ENCODE assay signal across 14 cellular contexts in genomic region chr1:245686446-245687030, GRCh38.
DNase-seq lines count a peak whose midpoint lies in the region; ATAC-seq and TF ChIP-seq lines count a peak whose summit lies in the region.
"Had no signal": no experiment of that assay in that cellular context is flagged by ENCODE, and none has a peak within 500 bp of the region (broad histone marks: within the 10 kb centered on the region; RNA-seq: fewer than 3 reads in every experiment).

No MANE protein-coding gene starts in this region.

- H3K79me2 ChIP-seq in Karpas-422 (ENCODE audit: low read length), result no peaks in the 10 kb centered on the region

- H3K27ac Mint-ChIP-seq in endodermal cell, result no peak overlapping the region
- H3K27ac Mint-ChIP-seq: CD4-positive, alpha-beta memory T cell; GM23338 had no signal

- H3K9ac ChIP-seq in Karpas-422 (ENCODE audit: low read length), result peak overlapping the region; percentile 39
- no peak overlapping the region for H3K9ac ChIP-seq in endodermal cell (ENCODE audit: extremely low read depth, low read length, poor library complexity, severe bottlenecking)

- no peak overlapping the region for H3K4me3 ChIP-seq in Karpas-422 (ENCODE audit: low read length)
- H3K4me3 ChIP-seq in endodermal cell (ENCODE audit: low read length), result no peak overlapping the region
- no peak overlapping the region for H3K4me3 ChIP-seq in stomach
- H3K4me3 ChIP-seq: A549, GM23338 had no signal

- no peak for ATAC-seq in GM19395 (IDR thresholded peaks at IDR 0.05; ENCODE audit: unreplicated experiment)
- ATAC-seq: A549 had no signal

- H3K27me3 Mint-ChIP-seq in endodermal cell (ENCODE audit: insufficient read depth), result peaks cover 33% of the 10 kb centered on the region
- H3K27me3 Mint-ChIP-seq: CD4-positive, alpha-beta memory T cell had no signal

- TF ChIP-seq CTCF in endodermal cell (conservative IDR thresholded peaks at IDR 0.05), result no peak
- no peak for TF ChIP-seq CTCF in stomach (IDR thresholded peaks at IDR 0.05)

- no peak overlapping the region for H2AFZ ChIP-seq in Karpas-422 (ENCODE audit: low read length)
- H2AFZ ChIP-seq: GM23338 had no signal

- H3K27me3 ChIP-seq in Karpas-422 (ENCODE audit: low read length), result no peaks in the 10 kb centered on the region
- no peaks in the 10 kb centered on the region for H3K27me3 ChIP-seq in endodermal cell (ENCODE audit: control insufficient read depth, insufficient read depth, low read length, poor library complexity, severe bottlenecking)
- peaks cover 0 to 11% (median 0%) of the 10 kb centered on the region in 3 donors for H3K27me3 ChIP-seq in stomach
- H3K27me3 ChIP-seq: BE2C had no signal

- no peaks in the 10 kb centered on the region for H3K9me3 Mint-ChIP-seq in endodermal cell
- H3K9me3 Mint-ChIP-seq: GM23338 had no signal

- H3K4me2 ChIP-seq in Karpas-422 (ENCODE audit: low read depth, low read length, poor library complexity, severe bottlenecking), result peak overlapping the region; percentile 29
- H3K4me2 ChIP-seq: A549, GM23338 had no signal

- no peaks in the 10 kb centered on the region for H4K20me1 ChIP-seq in Karpas-422 (ENCODE audit: insufficient read depth, low read depth, low read length)

- H3K36me3 ChIP-seq in Karpas-422 (ENCODE audit: insufficient read depth, low read length), result 0 out of 2 replicates have a peak, but pooled peaks cover under 1% of the 10 kb centered on the region
- no peaks in the 10 kb centered on the region for H3K36me3 ChIP-seq in endodermal cell (ENCODE audit: control insufficient read depth, insufficient read depth, low read length)
- peaks cover 0 to 14% (median 0%) of the 10 kb centered on the region in 4 donors for H3K36me3 ChIP-seq in stomach

- intact Hi-C loops in stomach (cut with DNase I; ENCODE audit: low total_unique reads), result no loop called here

- H3K4me1 ChIP-seq in Karpas-422 (ENCODE audit: low read length), result peaks cover 33% of the 10 kb centered on the region
- H3K4me1 ChIP-seq in endodermal cell (ENCODE audit: control insufficient read depth, insufficient read depth, low read length), result no peaks in the 10 kb centered on the region
- H3K4me1 ChIP-seq in stomach, result peaks cover 0 to 14% (median 4%) of the 10 kb centered on the region in 4 donors
- H3K4me1 ChIP-seq: A549 had no signal

- peaks cover 13% of the 10 kb centered on the region for H3K4me1 Mint-ChIP-seq in endodermal cell
- H3K4me1 Mint-ChIP-seq: CD4-positive, alpha-beta memory T cell had no signal

- peaks cover 50% of the 10 kb centered on the region for H3K36me3 Mint-ChIP-seq in endodermal cell (ENCODE audit: low read depth)
- H3K36me3 Mint-ChIP-seq: CD4-positive, alpha-beta memory T cell had no signal

- DNase-seq in Karpas-422, result no peak
- DNase-seq in endodermal cell, result peak; percentile 38
- DNase-seq in mesenteric fat pad (ENCODE audit: low spot score), result peak; percentile 82
- peak; percentile 14 for DNase-seq in stomach
- no peak for DNase-seq in DMS53 (lab: John Stamatoyannopoulos, UW)
- DNase-seq in DMS53 treated with DMSO at 0.1 percent for 48 hours (lab: John Stamatoyannopoulos, UW; ENCODE audit: unreplicated experiment), result no peak
- DNase-seq: BE2C; CD4-positive, alpha-beta memory T cell; DMS153; IMR-90 had no signal

- 94 to 96% methylated on average over 27 to 30 of the region's 30 CpGs for WGBS in endodermal cell (ENCODE audit: insufficient coverage in 1 of 2, insufficient read length in 1 of 2), 2 experiments
- WGBS in stomach, 5 donors, result 93 to 98% (median 94%) methylated on average over 7 to 30 of the region's 30 CpGs

- TF ChIP-seq POLR2A in stomach (IDR thresholded peaks at IDR 0.05), result no peak

- H3K9me3 ChIP-seq in Karpas-422 (ENCODE audit: low read length) (no peaks in the 10 kb centered on the region), endodermal cell (ENCODE audit: control insufficient read depth, low read length) (no peaks in the 10 kb centered on the region), stomach (no peaks in the 10 kb centered on the region)
- H3K9me3 ChIP-seq: A549, BE2C had no signal

- H3K9me2 ChIP-seq in Karpas-422 (replicated peaks; ENCODE audit: insufficient read depth, low read length), result no peaks in the 10 kb centered on the region

- no peak overlapping the region for H3K4me3 Mint-ChIP-seq in endodermal cell
- H3K4me3 Mint-ChIP-seq: CD4-positive, alpha-beta memory T cell had no signal

- TF ChIP-seq EP300 in stomach (IDR thresholded peaks at IDR 0.05), result no peak

- H3K27ac ChIP-seq in Karpas-422 (ENCODE audit: low read length), result peak overlapping the region; percentile 64
- H3K27ac ChIP-seq in endodermal cell (ENCODE audit: low read depth, low read length), result no peak overlapping the region
- H3K27ac ChIP-seq in stomach, result no peak overlapping the region
- H3K27ac ChIP-seq: A549, C4-2B had no signal

Comparison
In these comparisons a context has a peak if more than half of its experiments do, and no peak if none do; other contexts are left out.
1. DNase-seq: peak in endodermal cell (single experiment), mesenteric fat pad (single experiment) and stomach (single experiment); none in Karpas-422 (single experiment), DMS53 (single experiment) and DMS53 treated with DMSO at 0.1 percent for 48 hours (single experiment).